Comparison of ENCODE assay signal across 21 cellular contexts in the genomic region with DNA sequence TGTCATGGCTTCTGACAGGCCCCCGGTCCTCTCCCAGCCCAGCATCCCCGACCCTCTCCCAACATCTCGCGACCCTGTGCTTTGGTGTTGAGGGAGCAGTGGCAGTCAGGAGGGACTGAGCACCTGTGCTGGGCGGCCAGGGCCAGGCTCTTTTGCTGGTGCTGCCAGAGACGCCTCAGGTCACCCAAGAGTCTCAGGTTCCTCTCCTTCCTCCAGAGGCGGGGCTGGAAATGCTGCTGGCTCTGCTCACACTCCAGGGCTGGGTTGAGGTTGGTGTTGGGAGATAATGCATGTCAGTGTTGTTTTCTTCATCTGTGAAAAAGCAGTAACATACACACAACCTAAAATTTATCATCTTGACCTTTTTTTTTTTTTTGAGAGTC. TPM values are rescaled to one million over a fixed set of nuclear protein-coding genes. Genes with fewer than 3 reads are reported as not detected.
DNase-seq lines count a peak whose midpoint lies in the region; ATAC-seq lines count a peak whose summit lies in the region.
"Had no signal": no experiment of that assay in that cellular context is flagged by ENCODE, and none has a peak within 500 bp of the region (broad histone marks: within the 10 kb centered on the region; RNA-seq: fewer than 3 reads in every experiment).

No MANE protein-coding gene starts in this region.

- no peaks in the 10 kb centered on the region for H3K36me3 ChIP-seq in HAP-1 (replicated peaks)
- H3K36me3 ChIP-seq: BE2C had no signal

- peak overlapping the region; percentile 31 for H3K4me3 Mint-ChIP-seq in activated CD8-positive, alpha-beta memory T cell treated with anti-CD3 and anti-CD28 coated beads, Interleukin-2, amount 10 ng/mL, durations not matched to agents 7 days and 5 days
- no peak overlapping the region for H3K4me3 Mint-ChIP-seq in activated T-helper 2 cell treated with anti-CD3 and anti-CD28 coated beads, Interferon-gamma antibody, Interleukin-2, Interleukin-4, amounts not matched to agents 10 μg/mL and 5 μg/mL and 100 μg/mL, durations not matched to agents 14 hours and 24 hours and 36 hours (ENCODE audit: low read depth)
- H3K4me3 Mint-ChIP-seq: CD4-positive, alpha-beta T cell had no signal

- no peaks in the 10 kb centered on the region for H3K9me3 Mint-ChIP-seq in activated CD8-positive, alpha-beta memory T cell treated with anti-CD3 and anti-CD28 coated beads, Interleukin-2, amount 10 ng/mL, durations not matched to agents 7 days and 5 days (ENCODE audit: low read depth)
- H3K9me3 Mint-ChIP-seq in activated T-helper 2 cell treated with anti-CD3 and anti-CD28 coated beads, Interferon-gamma antibody, Interleukin-2, Interleukin-4, amounts not matched to agents 10 μg/mL and 5 μg/mL and 100 μg/mL, durations not matched to agents 14 hours and 24 hours and 36 hours, result no peaks in the 10 kb centered on the region
- H3K9me3 Mint-ChIP-seq: CD4-positive, alpha-beta T cell had no signal

- H3K27me3 Mint-ChIP-seq in activated CD8-positive, alpha-beta memory T cell treated with anti-CD3 and anti-CD28 coated beads, Interleukin-2, amount 10 ng/mL, durations not matched to agents 7 days and 5 days, result peaks cover 39% of the 10 kb centered on the region
- H3K27me3 Mint-ChIP-seq in activated T-helper 2 cell treated with anti-CD3 and anti-CD28 coated beads, Interferon-gamma antibody, Interleukin-2, Interleukin-4, amounts not matched to agents 10 μg/mL and 5 μg/mL and 100 μg/mL, durations not matched to agents 14 hours and 24 hours and 36 hours (ENCODE audit: low read depth), result peaks cover 8% of the 10 kb centered on the region

- H3K4me1 Mint-ChIP-seq in activated CD8-positive, alpha-beta memory T cell treated with anti-CD3 and anti-CD28 coated beads, Interleukin-2, amount 10 ng/mL, durations not matched to agents 7 days and 5 days, result peaks cover 45% of the 10 kb centered on the region
- peaks cover 15% of the 10 kb centered on the region for H3K4me1 Mint-ChIP-seq in activated T-helper 2 cell treated with anti-CD3 and anti-CD28 coated beads, Interferon-gamma antibody, Interleukin-2, Interleukin-4, amounts not matched to agents 10 μg/mL and 5 μg/mL and 100 μg/mL, durations not matched to agents 14 hours and 24 hours and 36 hours (ENCODE audit: low read depth)

- CTCF ChIA-PET in activated CD8-positive, alpha-beta memory T cell treated with anti-CD3 and anti-CD28 coated beads, Interleukin-2, amount 10 ng/mL, durations not matched to agents 7 days and 5 days (lab: Charles Lee), result interaction anchor here (5.4 kb wide), 1 partner anchor 10 kb away, joined by 25 read pairs; no protein-coding TSS in a partner anchor

- no peaks in the 10 kb centered on the region for H3K9me3 ChIP-seq in HAP-1
- H3K9me3 ChIP-seq: BE2C had no signal

- H3K27me3 ChIP-seq in HAP-1 (ENCODE audit: low read depth), result no peaks in the 10 kb centered on the region
- H3K27me3 ChIP-seq: BE2C had no signal

- in situ Hi-C loops in HAP-1 (cut with MboI; ENCODE audit: low sequenced_read_pairs), result no loop called here

- no peak for ATAC-seq in activated CD8-positive, alpha-beta memory T cell treated with anti-CD3 and anti-CD28 coated beads, Interleukin-2, amount 10 ng/mL, durations not matched to agents 7 days and 5 days
- no peak for ATAC-seq in GM18520 (IDR thresholded peaks at IDR 0.05; ENCODE audit: unreplicated experiment)
- ATAC-seq in HG02798 (IDR thresholded peaks at IDR 0.05; ENCODE audit: poor library complexity, unreplicated experiment), result no peak
- ATAC-seq: GM12878 had no signal

- no peaks in the 10 kb centered on the region for H3K36me3 Mint-ChIP-seq in activated CD8-positive, alpha-beta memory T cell treated with anti-CD3 and anti-CD28 coated beads, Interleukin-2, amount 10 ng/mL, durations not matched to agents 7 days and 5 days
- H3K36me3 Mint-ChIP-seq in activated T-helper 2 cell treated with anti-CD3 and anti-CD28 coated beads, Interferon-gamma antibody, Interleukin-2, Interleukin-4, amounts not matched to agents 10 μg/mL and 5 μg/mL and 100 μg/mL, durations not matched to agents 14 hours and 24 hours and 36 hours (ENCODE audit: low read depth), result no peaks in the 10 kb centered on the region

- intact Hi-C loops in activated T-helper 2 cell treated with anti-CD3 and anti-CD28 coated beads, Interferon-gamma antibody, Interleukin-2, Interleukin-4, amounts not matched to agents 10 μg/mL and 5 μg/mL and 100 μg/mL, durations not matched to agents 14 hours and 24 hours and 36 hours (cut with micrococcal nuclease), result no loop called here

- DNase-seq in activated CD8-positive, alpha-beta memory T cell treated with anti-CD3 and anti-CD28 coated beads, Interleukin-2, amount 10 ng/mL, durations not matched to agents 7 days and 5 days, result no peak
- no peak for DNase-seq in activated CD8-positive, alpha-beta memory T cell treated with anti-CD3 and anti-CD28 coated beads, Interleukin-2, amount 50 U/mL, for 4 hours
- no peak for DNase-seq in Jurkat, Clone E6-1 (ENCODE audit: low read depth, low spot score)
- DNase-seq in activated T-helper 2 cell treated with anti-CD3 and anti-CD28 coated beads, Interferon-gamma antibody, Interleukin-2, Interleukin-4, amounts not matched to agents 10 μg/mL and 5 μg/mL and 100 μg/mL, durations not matched to agents 14 hours and 24 hours and 36 hours (ENCODE audit: low spot score), result no peak
- DNase-seq in HAP-1 (ENCODE audit: low spot score in 2 of 2), result no peak
- DNase-seq: BE2C; CD4-positive, alpha-beta T cell; COR-L47; DMS79; NCI-H1105; NCI-H146; NCI-H2029; NCI-H226; NCI-H510A treated with DMSO at 0.1 percent for 48 hours; NCI-H748 treated with DMSO at 0.1 percent for 48 hours; SHP77 treated with DMSO at 0.1 percent for 48 hours had no signal

- H3K4me1 ChIP-seq in HAP-1, result no peaks in the 10 kb centered on the region
- H3K4me1 ChIP-seq: BE2C had no signal

- H3K4me3 ChIP-seq in Jurkat, Clone E6-1 (ENCODE audit: low read length), result peak overlapping the region; percentile 42
- no peak overlapping the region for H3K4me3 ChIP-seq in HAP-1
- H3K4me3 ChIP-seq: GM12878, SK-N-MC had no signal

- H3K27ac Mint-ChIP-seq in activated CD8-positive, alpha-beta memory T cell treated with anti-CD3 and anti-CD28 coated beads, Interleukin-2, amount 10 ng/mL, durations not matched to agents 7 days and 5 days, result peak overlapping the region; percentile 77
- H3K27ac Mint-ChIP-seq in activated T-helper 2 cell treated with anti-CD3 and anti-CD28 coated beads, Interferon-gamma antibody, Interleukin-2, Interleukin-4, amounts not matched to agents 10 μg/mL and 5 μg/mL and 100 μg/mL, durations not matched to agents 14 hours and 24 hours and 36 hours, result peak overlapping the region; percentile 28
- H3K27ac Mint-ChIP-seq: CD4-positive, alpha-beta T cell had no signal

RNA-seq across cellular contexts. Expression of gene IGLL1, which starts 1.2 kb away (rescaled TPM):
- total RNA-seq in activated CD8-positive, alpha-beta memory T cell treated with anti-CD3 and anti-CD28 coated beads, Interleukin-2, amount 10 ng/mL, durations not matched to agents 7 days and 5 days, result 1 to 10 TPM in 1 of 2 experiments, under 1 TPM in 1; 0.42 to 2.0 TPM
- polyA plus RNA-seq in Jurkat, Clone E6-1 (2012; ENCODE audit: insufficient read depth, insufficient read length), result 13.2 TPM
- 0.21 TPM in 1 of 2 replicates, not detected in the other for total RNA-seq in activated T-helper 2 cell treated with anti-CD3 and anti-CD28 coated beads, Interferon-gamma antibody, Interleukin-2, Interleukin-4, amounts not matched to agents 10 μg/mL and 5 μg/mL and 100 μg/mL, durations not matched to agents 14 hours and 24 hours and 36 hours
- total RNA-seq: CD4-positive, alpha-beta T cell; GM12878; H1 had no signal
- polyA plus RNA-seq: GM12878, H1 had no signal

RNA-seq across cellular contexts. Expression of gene DRICH1, which starts 50.9 kb away (rescaled TPM):
- under 1 TPM in 1 of 2 experiments, not detected in 1; 0.23 TPM for total RNA-seq in activated CD8-positive, alpha-beta memory T cell treated with anti-CD3 and anti-CD28 coated beads, Interleukin-2, amount 10 ng/mL, durations not matched to agents 7 days and 5 days
- not detected for polyA plus RNA-seq in Jurkat, Clone E6-1 (2012; ENCODE audit: insufficient read depth, insufficient read length)
- 0.50 and 0.57 TPM in 2 replicates for total RNA-seq in activated T-helper 2 cell treated with anti-CD3 and anti-CD28 coated beads, Interferon-gamma antibody, Interleukin-2, Interleukin-4, amounts not matched to agents 10 μg/mL and 5 μg/mL and 100 μg/mL, durations not matched to agents 14 hours and 24 hours and 36 hours
- total RNA-seq: GM12878 had no signal
- polyA plus RNA-seq: GM12878 had no signal
